21 cellular contexts compared by ENCODE assay signal in genomic region chr17:3697157-3697515, GRCh38. TPM values are rescaled to one million over a fixed set of nuclear protein-coding genes. Genes with fewer than 3 reads are reported as not detected.
DNase-seq lines count a peak whose midpoint lies in the region; ATAC-seq and TF ChIP-seq lines count a peak whose summit lies in the region.
"Had no signal": no experiment of that assay in that cellular context is flagged by ENCODE, and none has a peak within 500 bp of the region (broad histone marks: within the 10 kb centered on the region; RNA-seq: fewer than 3 reads in every experiment).

No MANE protein-coding gene starts in this region.

- DNase-seq in Right ventricle myocardium inferior (ENCODE audit: missing footprints): peak; percentile 11
- no peak for DNase-seq in right atrium auricular region (ENCODE audit: low spot score)
- peak in 34 of 61 donors; percentile 10 to 83 (median 54) for DNase-seq in caudate nucleus (lab: John Stamatoyannopoulos, UW)
- DNase-seq in myocyte (ENCODE audit: low read depth): peak; percentile 68
- DNase-seq in spleen: no peak
- DNase-seq in RPMI8226: no peak
- no peak for DNase-seq in effector memory CD4-positive, alpha-beta T cell
- DNase-seq in esophagus muscularis mucosa (ENCODE audit: extremely low spot score): no peak
- DNase-seq: activated CD4-positive, alpha-beta T cell treated with anti-CD3 and anti-CD28 coated beads, Interleukin-2, amount 50 U/mL, for 4 hours; activated CD8-positive, alpha-beta memory T cell treated with anti-CD3 and anti-CD28 coated beads, Interleukin-2, amount 50 U/mL, for 4 hours; activated naive CD8-positive, alpha-beta T cell treated with anti-CD3 and anti-CD28 coated beads for 36 hours; GOT3; NCI-H1105; NCI-H2029 treated with DMSO at 0.1 percent for 48 hours; NCI-H2227 treated with DMSO at 0.1 percent for 48 hours; NCI-H526 treated with DMSO at 0.1 percent for 48 hours; Peyer's patch; SJCRH30 had no signal

- H3K27me3 ChIP-seq in right atrium auricular region (peaks cover 0 to 11% of the 10 kb centered on the region in 2 donors), spleen (replicated peaks in 1 of 7) (peaks cover 0 to 33% (median 14%) of the 10 kb centered on the region in 7 donors), esophagus muscularis mucosa (peaks cover 0 to 56% (median 30%) of the 10 kb centered on the region in 4 donors)
- H3K27me3 ChIP-seq in effector memory CD4-positive, alpha-beta T cell (replicated peaks; ENCODE audit: control insufficient read depth, insufficient read depth, low read length, poor library complexity, severe bottlenecking): no peaks in the 10 kb centered on the region
- H3K27me3 ChIP-seq: SJCRH30 had no signal

- H3K4me3 ChIP-seq in right atrium auricular region (peak overlapping the region in 1 of 2 donors; percentile 56), spleen (peak overlapping the region in 4 of 8 donors; percentile 56 to 85 (median 76)), esophagus muscularis mucosa (no peak overlapping the region)
- H3K4me3 ChIP-seq in effector memory CD4-positive, alpha-beta T cell (ENCODE audit: insufficient read depth, low read depth, low read length, poor library complexity, severe bottlenecking): no peak overlapping the region
- H3K4me3 ChIP-seq: cardiac muscle cell, SJCRH30 had no signal

- no peaks in the 10 kb centered on the region for H3K36me3 ChIP-seq in right atrium auricular region
- H3K36me3 ChIP-seq in spleen: no peaks in the 10 kb centered on the region
- H3K36me3 ChIP-seq in effector memory CD4-positive, alpha-beta T cell (ENCODE audit: control insufficient read depth, insufficient read depth, low read length): no peaks in the 10 kb centered on the region
- no peaks in the 10 kb centered on the region for H3K36me3 ChIP-seq in esophagus muscularis mucosa
- H3K36me3 ChIP-seq: ascending aorta, cardiac muscle cell, Peyer's patch, SJCRH30 had no signal

- H3K27ac ChIP-seq in right atrium auricular region: no peak overlapping the region
- H3K27ac ChIP-seq in caudate nucleus (ENCODE audit: low read depth, low read length): no peak overlapping the region
- H3K27ac ChIP-seq in spleen: peak overlapping the region in 5 of 8 donors; percentile 75 to 92 (median 84)
- no peak overlapping the region for H3K27ac ChIP-seq in effector memory CD4-positive, alpha-beta T cell (ENCODE audit: insufficient read depth, low read length, poor library complexity, severe bottlenecking)
- H3K27ac ChIP-seq in esophagus muscularis mucosa (replicated peaks in 1 of 4): no peak overlapping the region
- H3K27ac ChIP-seq: ascending aorta, cardiac muscle cell, SJCRH30, skin epidermis had no signal

- TF ChIP-seq CTCF in right atrium auricular region (IDR thresholded peaks at IDR 0.05) (no peak), spleen (IDR thresholded peaks at IDR 0.05 in 8 of 11, conservative IDR thresholded peaks at IDR 0.05 in 3 of 11) (no peak), esophagus muscularis mucosa (IDR thresholded peaks at IDR 0.05) (no peak)

- ATAC-seq in Right ventricle myocardium inferior: peak; percentile 42

- 61 to 70% (median 67%) methylated on average over 9 of the region's 9 CpGs for WGBS in spleen, 5 donors
- 57% methylated on average over 9 of the region's 9 CpGs for WGBS in esophagus muscularis mucosa

- TF ChIP-seq EP300 in esophagus muscularis mucosa (IDR thresholded peaks at IDR 0.05): no peak

- H3K9me3 ChIP-seq in right atrium auricular region (no peaks in the 10 kb centered on the region), spleen (peaks cover 0 to 13% (median 8%) of the 10 kb centered on the region in 8 donors), esophagus muscularis mucosa (peaks cover 0 to 11% (median 5%) of the 10 kb centered on the region in 4 donors)
- no peaks in the 10 kb centered on the region for H3K9me3 ChIP-seq in effector memory CD4-positive, alpha-beta T cell (ENCODE audit: control insufficient read depth, low read length)
- H3K9me3 ChIP-seq: ascending aorta, Peyer's patch, SJCRH30 had no signal

- no peak for TF ChIP-seq POLR2A in spleen (IDR thresholded peaks at IDR 0.05)
- no peak for TF ChIP-seq POLR2A in esophagus muscularis mucosa (IDR thresholded peaks at IDR 0.05; ENCODE audit: low read depth)

- intact Hi-C loops in Right ventricle myocardium inferior (cut with DNase I): no loop called here
- intact Hi-C loops in spleen (cut with DNase I; ENCODE audit: low total_unique reads): no loop called here
- intact Hi-C loops in esophagus muscularis mucosa (cut with DNase I): no loop called here

- H3K4me1 ChIP-seq in right atrium auricular region (peaks cover 0 to 24% of the 10 kb centered on the region in 2 donors), spleen (peaks cover 0 to 84% (median 29%) of the 10 kb centered on the region in 6 donors), esophagus muscularis mucosa (peaks cover 18 to 23% (median 21%) of the 10 kb centered on the region in 4 donors)
- H3K4me1 ChIP-seq in effector memory CD4-positive, alpha-beta T cell (ENCODE audit: control insufficient read depth, insufficient read depth, low read length, poor library complexity, severe bottlenecking): peaks cover 12% of the 10 kb centered on the region

RNA-seq across cellular contexts. Expression of gene P2RX5, which starts 1.2 kb away (rescaled TPM):
- total RNA-seq in Right ventricle myocardium inferior: 19.4 TPM
- total RNA-seq in right atrium auricular region: 1 to 10 TPM; 5.4 to 8.1 TPM
- 42.7 and 63.4 TPM in 2 replicates for total RNA-seq in myocyte
- 31.1 TPM for polyA plus RNA-seq in myocyte (2012)
- 100 to 1,000 TPM in 6 of 7 donors, 10 to 100 TPM in 1; 62.5 to 185 (median 143) TPM for total RNA-seq in spleen
- 100 to 1,000 TPM; 276 to 313 (median 280) TPM for polyA plus RNA-seq in spleen
- total RNA-seq in esophagus muscularis mucosa: 1 to 10 TPM in 2 of 4 donors, under 1 TPM in 2; 0.19 to 1.5 (median 1.0) TPM
- total RNA-seq: ascending aorta had no signal

RNA-seq across cellular contexts. Expression of gene HASPIN, which starts 26.6 kb away (rescaled TPM):
- total RNA-seq in Right ventricle myocardium inferior (0.22 TPM), right atrium auricular region (not detected), myocyte (0.78 and 1.6 TPM in 2 replicates), spleen (1 to 10 TPM; 1.5 to 4.7 (median 2.6) TPM), esophagus muscularis mucosa (under 1 TPM in 2 of 4 donors, not detected in 2; 0.13 to 0.23 TPM)
- polyA plus RNA-seq in myocyte (2012): 0.32 TPM
- polyA plus RNA-seq in spleen: 1 to 10 TPM in 2 of 3 donors, under 1 TPM in 1; 0.74 to 2.5 (median 1.8) TPM

RNA-seq across cellular contexts. Expression of gene EMC6, which starts 28.5 kb away (rescaled TPM):
- total RNA-seq in Right ventricle myocardium inferior: 65.5 TPM
- 10 to 100 TPM; 19.1 to 22.2 TPM for total RNA-seq in right atrium auricular region
- total RNA-seq in myocyte: 47.0 and 60.7 TPM in 2 replicates
- 75.7 TPM for polyA plus RNA-seq in myocyte (2012)
- total RNA-seq in spleen: 10 to 100 TPM in 5 of 7 donors, 1 to 10 TPM in 2; 6.0 to 28.8 (median 20.0) TPM
- polyA plus RNA-seq in spleen: 10 to 100 TPM; 49.1 to 85.3 (median 67.9) TPM
- 10 to 100 TPM; 15.8 to 38.2 (median 23.6) TPM for total RNA-seq in esophagus muscularis mucosa

RNA-seq across cellular contexts. Expression of gene TAX1BP3, which starts 28.8 kb away (rescaled TPM):
- total RNA-seq in Right ventricle myocardium inferior (157 TPM), right atrium auricular region (100 to 1,000 TPM; 212 to 227 TPM), myocyte (95.1 and 122 TPM in 2 replicates), spleen (10 to 100 TPM; 32.9 to 57.1 (median 53.5) TPM), esophagus muscularis mucosa (100 to 1,000 TPM in 3 of 4 donors, 10 to 100 TPM in 1; 98.0 to 175 (median 115) TPM)
- polyA plus RNA-seq in myocyte (2012): 201 TPM
- polyA plus RNA-seq in spleen: 10 to 100 TPM; 35.2 to 65.7 (median 47.9) TPM

Comparison
In these comparisons a context has a peak if more than half of its experiments do, and no peak if none do; other contexts are left out.
1. DNase-seq: peak in Right ventricle myocardium inferior (single experiment), caudate nucleus (34 of 61) and myocyte (single experiment); none in right atrium auricular region (single experiment), spleen (single experiment), RPMI8226 (single experiment), effector memory CD4-positive, alpha-beta T cell (0 of 3) and esophagus muscularis mucosa (single experiment).
2. H3K27ac ChIP-seq: peak in spleen (5 of 8); none in right atrium auricular region (0 of 2), caudate nucleus (single experiment), effector memory CD4-positive, alpha-beta T cell (single experiment) and esophagus muscularis mucosa (0 of 4).